19 cellular contexts compared by ENCODE assay signal in genomic region chr21:23837564-23837963, GRCh38.
DNase-seq lines count a peak whose midpoint lies in the region; ATAC-seq and TF ChIP-seq lines count a peak whose summit lies in the region.
"Had no signal": no experiment of that assay in that cellular context is flagged by ENCODE, and none has a peak within 500 bp of the region (broad histone marks: within the 10 kb centered on the region; RNA-seq: fewer than 3 reads in every experiment).

No MANE protein-coding gene starts in this region.

- POLR2A ChIA-PET in PC-3 (lab: Charles Lee; ENCODE audit: unreplicated experiment), result interaction anchor here (0.6 to 0.7 kb wide), 2 partner anchors 98 to 675 kb away, joined by 5 to 10 read pairs; no protein-coding TSS in a partner anchor

- ATAC-seq in PC-3 (peak; percentile 60), GM21786 (IDR thresholded peaks at IDR 0.05; ENCODE audit: unreplicated experiment) (no peak)
- ATAC-seq: T-cell had no signal

- H3K9me3 ChIP-seq in BLaER1 (peaks cover 71% of the 10 kb centered on the region), PC-3 (ENCODE audit: low read length) (0 out of 2 replicates have a peak, but pooled peaks cover 5% of the 10 kb centered on the region)
- H3K9me3 ChIP-seq: BE2C, SJSA1 had no signal

- H4K20me1 ChIP-seq in BLaER1 (no peaks in the 10 kb centered on the region), PC-3 (ENCODE audit: low read length) (no peaks in the 10 kb centered on the region)

- no peaks in the 10 kb centered on the region for H3F3A ChIP-seq in PC-3 (ENCODE audit: low read length, unreplicated experiment)

- no peak overlapping the region for H2AFZ ChIP-seq in PC-3 (ENCODE audit: low read length)
- H2AFZ ChIP-seq: PC-9 had no signal

- H3K4me2 ChIP-seq in BLaER1, result peak overlapping the region; percentile 40
- H3K4me2 ChIP-seq in PC-3 (ENCODE audit: low read length), result no peak overlapping the region
- H3K4me2 ChIP-seq: PC-9 had no signal

- H3K9me2 ChIP-seq in PC-3 (replicated peaks; ENCODE audit: low read length), result no peaks in the 10 kb centered on the region

- intact Hi-C loops in PC-3 (cut with micrococcal nuclease), result loop anchor here (5.0 kb wide), 1 partner anchor 55 kb away; no protein-coding TSS in a partner anchor

- H3K27ac ChIP-seq in BLaER1 (no peak overlapping the region), PC-3 (ENCODE audit: low read length) (no peak overlapping the region)
- H3K27ac ChIP-seq: HL-60, PC-9, SJSA1 had no signal

- H3K4me1 ChIP-seq in BLaER1, result peaks cover 14% of the 10 kb centered on the region
- H3K4me1 ChIP-seq in PC-3 (ENCODE audit: insufficient read depth, low read length), result peaks cover 6% of the 10 kb centered on the region
- H3K4me1 ChIP-seq: BE2C, SJSA1 had no signal

- H3K4me3 ChIP-seq in BLaER1, result no peak overlapping the region
- no peak overlapping the region for H3K4me3 ChIP-seq in LNCaP clone FGC (ENCODE audit: low read depth, low read length)
- H3K4me3 ChIP-seq in PC-3 (ENCODE audit: low read length), result no peak overlapping the region
- H3K4me3 ChIP-seq: PC-9, SJSA1 had no signal

- no peak overlapping the region for H3K9ac ChIP-seq in BLaER1
- no peak overlapping the region for H3K9ac ChIP-seq in PC-3 (ENCODE audit: low read length)

- TF ChIP-seq CTCF in LNCaP clone FGC (IDR thresholded peaks at IDR 0.05; ENCODE audit: control insufficient read depth, extremely low read depth, insufficient read depth) (no peak), PC-3 (conservative IDR thresholded peaks at IDR 0.05; ENCODE audit: low read depth, low read length) (no peak)

- H3K27me3 ChIP-seq in BLaER1, result no peaks in the 10 kb centered on the region
- no peaks in the 10 kb centered on the region for H3K27me3 ChIP-seq in PC-3 (ENCODE audit: low read length)
- H3K27me3 ChIP-seq: BE2C, SJSA1 had no signal

- DNase-seq in LNCaP clone FGC (ENCODE audit: low read depth), result peak; percentile 89
- peak; percentile 39 for DNase-seq in NCI-H2081 treated with DMSO at 0.1 percent for 48 hours (lab: John Stamatoyannopoulos, UW)
- peak; percentile 16 for DNase-seq in PC-3
- no peak for DNase-seq in DMS79 (lab: John Stamatoyannopoulos, UW)
- no peak for DNase-seq in activated gamma-delta T cell (lab: John Stamatoyannopoulos, UW)
- DNase-seq: BE2C; EL; GF-D8; NCI-H2029; NCI-H526 treated with DMSO at 0.1 percent for 48 hours; NK-92 treated with Interleukin-12 subunit alpha and Interleukin-12 subunit beta, amount 100 ng/mL, for 24 hours; PC-9; Right ventricle myocardium superior; RPMI8226; T-cell had no signal

- CTCF ChIA-PET in PC-3 (lab: Charles Lee), result no interaction called here

- H3K36me3 ChIP-seq in BLaER1, result peaks cover 43% of the 10 kb centered on the region
- H3K36me3 ChIP-seq in PC-3 (ENCODE audit: low read depth, low read length), result no peaks in the 10 kb centered on the region
- H3K36me3 ChIP-seq: BE2C, SJSA1 had no signal

- H3K79me2 ChIP-seq in PC-3 (ENCODE audit: low read length), result no peaks in the 10 kb centered on the region

- BruUV-seq in PC-3 (replicated peaks; lab: Mats Ljungman, UMichigan), result no TSS peak

Comparison
In these comparisons a context has a peak if more than half of its experiments do, and no peak if none do; other contexts are left out.
1. DNase-seq: peak in LNCaP clone FGC (single experiment), NCI-H2081 treated with DMSO at 0.1 percent for 48 hours (single experiment) and PC-3 (single experiment); none in DMS79 (single experiment) and activated gamma-delta T cell (single experiment).